ENCODE assay signal across 9 cellular contexts in genomic region chr2:61597300-61598289, GRCh38.
"Had no signal": no experiment of that assay in that cellular context is flagged by ENCODE, and none has a peak within 500 bp of the region (broad histone marks: within the 10 kb centered on the region; RNA-seq: fewer than 3 reads in every experiment).

No MANE protein-coding gene starts in this region.

- H3K4me3 Mint-ChIP-seq: effector memory CD8-positive, alpha-beta T cell; stimulated activated memory B cell treated with anti-CD40 and anti-IgM and Interleukin-4, amounts not matched to agents 10 μg/mL and 1 μg/mL and 100 μg/mL, for 72 hours had no signal

- ATAC-seq: effector memory CD8-positive, alpha-beta T cell; left cardiac atrium; lower lobe of right lung; stimulated activated memory B cell treated with anti-CD40 and anti-IgM and Interleukin-4, amounts not matched to agents 10 μg/mL and 1 μg/mL and 100 μg/mL, for 72 hours had no signal

- H3K27me3 ChIP-seq: adrenal gland, sigmoid colon had no signal

- H3K36me3 ChIP-seq: adrenal gland, lower lobe of right lung, sigmoid colon had no signal

- H3K9ac ChIP-seq: parathyroid adenoma had no signal

- H2AFZ ChIP-seq: parathyroid adenoma had no signal

- H3K27ac ChIP-seq: adrenal gland, lower lobe of right lung, parathyroid adenoma, sigmoid colon had no signal

- H3K4me1 ChIP-seq: adrenal gland, lower lobe of right lung, parathyroid adenoma, sigmoid colon had no signal

- DNase-seq: activated naive CD4-positive, alpha-beta T cell treated with anti-CD3 and anti-CD28 coated beads, Interleukin-2, amount 50 U/mL, for 16 hours; adrenal gland; effector memory CD8-positive, alpha-beta T cell; left cardiac atrium; lower lobe of right lung; sigmoid colon; stimulated activated CD4-positive, alpha-beta T cell treated with anti-CD3 and anti-CD28 coated beads, Interleukin-2, amount 100 ng/mL, for 24 hours had no signal

- H3K27ac Mint-ChIP-seq: effector memory CD8-positive, alpha-beta T cell; stimulated activated memory B cell treated with anti-CD40 and anti-IgM and Interleukin-4, amounts not matched to agents 10 μg/mL and 1 μg/mL and 100 μg/mL, for 72 hours had no signal

- H3K79me2 ChIP-seq: parathyroid adenoma had no signal

- H3K4me1 Mint-ChIP-seq: stimulated activated memory B cell treated with anti-CD40 and anti-IgM and Interleukin-4, amounts not matched to agents 10 μg/mL and 1 μg/mL and 100 μg/mL, for 72 hours had no signal

- H3K9me3 Mint-ChIP-seq: effector memory CD8-positive, alpha-beta T cell had no signal

- H3K9me3 ChIP-seq: adrenal gland, lower lobe of right lung, sigmoid colon had no signal

- H3K36me3 Mint-ChIP-seq: stimulated activated memory B cell treated with anti-CD40 and anti-IgM and Interleukin-4, amounts not matched to agents 10 μg/mL and 1 μg/mL and 100 μg/mL, for 72 hours had no signal

- H3K4me3 ChIP-seq: adrenal gland, lower lobe of right lung, sigmoid colon had no signal
